ENCODE assay signal across 1 cellular context in the genomic region with DNA sequence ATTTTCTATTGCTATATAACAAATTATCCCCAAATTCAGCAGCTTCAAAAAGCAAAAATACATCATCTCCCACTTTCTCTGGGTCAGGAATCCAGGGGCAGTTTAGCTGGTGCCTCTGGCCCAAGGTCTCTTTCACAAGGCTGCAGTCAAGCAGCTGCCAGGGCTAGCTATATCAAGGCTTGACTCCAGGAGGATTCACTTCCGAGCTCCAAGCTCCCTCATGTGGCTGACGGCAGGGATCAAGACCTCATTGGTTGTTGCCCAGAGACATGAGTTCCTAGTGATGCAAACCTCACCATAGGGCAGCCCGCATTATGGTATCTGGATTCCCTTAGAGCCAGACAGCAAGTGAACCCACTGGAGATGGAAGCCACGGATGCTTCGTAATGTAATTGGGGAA.
TF ChIP-seq lines count a peak whose summit lies in the region.

No MANE protein-coding gene starts in this region.

TF ChIP-seq in HepG2, 621 proteins besides CTCF, POLR2A, EP300 and RAD21 (continues in another document):
- TF ChIP-seq, protein P1, sequence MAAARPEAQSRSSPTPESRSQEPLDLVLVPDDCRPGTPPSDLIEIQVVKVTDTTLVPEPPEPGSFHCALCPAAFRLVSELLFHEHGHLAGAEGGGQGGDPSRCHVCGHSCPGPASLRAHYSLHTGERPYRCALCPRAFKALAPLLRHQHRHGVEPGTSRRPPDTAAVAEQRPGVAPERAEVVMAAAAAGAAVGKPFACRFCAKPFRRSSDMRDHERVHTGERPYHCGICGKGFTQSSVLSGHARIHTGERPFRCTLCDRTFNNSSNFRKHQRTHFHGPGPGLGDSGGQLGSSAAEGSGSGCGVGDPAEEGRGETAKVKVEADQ (CRISPR knock-in tag; IDR thresholded peaks at IDR 0.05; ENCODE audit: borderline replicate concordance): no peak
- no peak for TF ChIP-seq PHF8 (CRISPR knock-in tag; IDR thresholded peaks at IDR 0.05)
- TF ChIP-seq, protein P2, sequence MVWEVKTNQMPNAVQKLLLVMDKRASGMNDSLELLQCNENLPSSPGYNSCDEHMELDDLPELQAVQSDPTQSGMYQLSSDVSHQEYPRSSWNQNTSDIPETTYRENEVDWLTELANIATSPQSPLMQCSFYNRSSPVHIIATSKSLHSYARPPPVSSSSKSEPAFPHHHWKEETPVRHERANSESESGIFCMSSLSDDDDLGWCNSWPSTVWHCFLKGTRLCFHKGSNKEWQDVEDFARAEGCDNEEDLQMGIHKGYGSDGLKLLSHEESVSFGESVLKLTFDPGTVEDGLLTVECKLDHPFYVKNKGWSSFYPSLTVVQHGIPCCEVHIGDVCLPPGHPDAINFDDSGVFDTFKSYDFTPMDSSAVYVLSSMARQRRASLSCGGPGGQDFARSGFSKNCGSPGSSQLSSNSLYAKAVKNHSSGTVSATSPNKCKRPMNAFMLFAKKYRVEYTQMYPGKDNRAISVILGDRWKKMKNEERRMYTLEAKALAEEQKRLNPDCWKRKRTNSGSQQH (CRISPR knock-in tag; IDR thresholded peaks at IDR 0.05; ENCODE audit: low read depth): no peak
- TF ChIP-seq SOX13 (IDR thresholded peaks at IDR 0.05): no peak
- TF ChIP-seq SOX13 (CRISPR knock-in tag; conservative IDR thresholded peaks at IDR 0.05 in 1 of 2, IDR thresholded peaks at IDR 0.05 in 1 of 2): no peak
- TF ChIP-seq, protein P3, sequence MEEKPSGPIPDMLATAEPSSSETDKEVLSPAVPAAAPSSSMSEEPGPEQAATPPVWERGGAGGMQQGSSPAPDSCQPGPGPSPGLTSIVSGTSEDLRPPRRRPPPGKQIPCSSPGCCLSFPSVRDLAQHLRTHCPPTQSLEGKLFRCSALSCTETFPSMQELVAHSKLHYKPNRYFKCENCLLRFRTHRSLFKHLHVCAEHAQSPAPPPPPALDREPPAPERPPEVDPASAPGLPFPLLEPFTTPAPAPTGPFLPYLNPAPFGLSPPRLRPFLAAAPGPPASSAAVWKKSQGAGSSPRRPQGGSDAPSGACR (CRISPR knock-in tag; IDR thresholded peaks at IDR 0.05): no peak
- TF ChIP-seq HES4 (CRISPR knock-in tag; IDR thresholded peaks at IDR 0.05; ENCODE audit: borderline replicate concordance): no peak
- no peak for TF ChIP-seq ZNF337 (CRISPR knock-in tag; IDR thresholded peaks at IDR 0.05; ENCODE audit: borderline replicate concordance, low read depth)
- TF ChIP-seq KAT8 (CRISPR knock-in tag; IDR thresholded peaks at IDR 0.05): no peak
- TF ChIP-seq MIER2 (CRISPR knock-in tag; IDR thresholded peaks at IDR 0.05): no peak
- TF ChIP-seq GATAD1 (CRISPR knock-in tag; IDR thresholded peaks at IDR 0.05): no peak
- no peak for TF ChIP-seq ZNF33B (CRISPR knock-in tag; IDR thresholded peaks at IDR 0.05)
- TF ChIP-seq EHMT2 (IDR thresholded peaks at IDR 0.05; ENCODE audit: borderline replicate concordance, low read depth, low read length): no peak
- TF ChIP-seq ZSCAN25 (CRISPR knock-in tag; IDR thresholded peaks at IDR 0.05): no peak
- TF ChIP-seq ZNF75D (CRISPR knock-in tag; IDR thresholded peaks at IDR 0.05; ENCODE audit: borderline replicate concordance): no peak
- TF ChIP-seq AKNA (CRISPR knock-in tag; IDR thresholded peaks at IDR 0.05; ENCODE audit: borderline replicate concordance): no peak
- no peak for TF ChIP-seq ZMAT3 (CRISPR knock-in tag; conservative IDR thresholded peaks at IDR 0.05)
- TF ChIP-seq ZFP37 (CRISPR knock-in tag; IDR thresholded peaks at IDR 0.05; ENCODE audit: borderline replicate concordance): no peak
- peak; percentile 15 for TF ChIP-seq YY1 (IDR thresholded peaks at IDR 0.05; ENCODE audit: insufficient read depth, insufficient replicate concordance, low read depth, low read length)
- TF ChIP-seq ZNF558 (CRISPR knock-in tag; IDR thresholded peaks at IDR 0.05; ENCODE audit: borderline replicate concordance): no peak
- TF ChIP-seq ZNF143 (CRISPR knock-in tag; IDR thresholded peaks at IDR 0.05): no peak
- no peak for TF ChIP-seq HHEX (CRISPR knock-in tag; IDR thresholded peaks at IDR 0.05)
- peak; percentile 61; the same call in 1 of the 2 replicates for TF ChIP-seq ZNF501 (CRISPR knock-in tag; IDR thresholded peaks at IDR 0.05)
- no peak for TF ChIP-seq ATF7-NPFF (CRISPR knock-in tag; IDR thresholded peaks at IDR 0.05; ENCODE audit: low read depth)
- TF ChIP-seq HDAC1 (CRISPR knock-in tag; IDR thresholded peaks at IDR 0.05): no peak
- 0 out of 2 replicates have a peak, but pooled peaks have one; percentile 31 for TF ChIP-seq ZNF124 (CRISPR knock-in tag; IDR thresholded peaks at IDR 0.05)
- no peak for TF ChIP-seq PLRG1 (conservative IDR thresholded peaks at IDR 0.05)
- no peak for TF ChIP-seq NFATC3 (CRISPR knock-in tag; IDR thresholded peaks at IDR 0.05)
- TF ChIP-seq ATF1 (CRISPR knock-in tag; IDR thresholded peaks at IDR 0.05): no peak
- TF ChIP-seq, protein P4, sequence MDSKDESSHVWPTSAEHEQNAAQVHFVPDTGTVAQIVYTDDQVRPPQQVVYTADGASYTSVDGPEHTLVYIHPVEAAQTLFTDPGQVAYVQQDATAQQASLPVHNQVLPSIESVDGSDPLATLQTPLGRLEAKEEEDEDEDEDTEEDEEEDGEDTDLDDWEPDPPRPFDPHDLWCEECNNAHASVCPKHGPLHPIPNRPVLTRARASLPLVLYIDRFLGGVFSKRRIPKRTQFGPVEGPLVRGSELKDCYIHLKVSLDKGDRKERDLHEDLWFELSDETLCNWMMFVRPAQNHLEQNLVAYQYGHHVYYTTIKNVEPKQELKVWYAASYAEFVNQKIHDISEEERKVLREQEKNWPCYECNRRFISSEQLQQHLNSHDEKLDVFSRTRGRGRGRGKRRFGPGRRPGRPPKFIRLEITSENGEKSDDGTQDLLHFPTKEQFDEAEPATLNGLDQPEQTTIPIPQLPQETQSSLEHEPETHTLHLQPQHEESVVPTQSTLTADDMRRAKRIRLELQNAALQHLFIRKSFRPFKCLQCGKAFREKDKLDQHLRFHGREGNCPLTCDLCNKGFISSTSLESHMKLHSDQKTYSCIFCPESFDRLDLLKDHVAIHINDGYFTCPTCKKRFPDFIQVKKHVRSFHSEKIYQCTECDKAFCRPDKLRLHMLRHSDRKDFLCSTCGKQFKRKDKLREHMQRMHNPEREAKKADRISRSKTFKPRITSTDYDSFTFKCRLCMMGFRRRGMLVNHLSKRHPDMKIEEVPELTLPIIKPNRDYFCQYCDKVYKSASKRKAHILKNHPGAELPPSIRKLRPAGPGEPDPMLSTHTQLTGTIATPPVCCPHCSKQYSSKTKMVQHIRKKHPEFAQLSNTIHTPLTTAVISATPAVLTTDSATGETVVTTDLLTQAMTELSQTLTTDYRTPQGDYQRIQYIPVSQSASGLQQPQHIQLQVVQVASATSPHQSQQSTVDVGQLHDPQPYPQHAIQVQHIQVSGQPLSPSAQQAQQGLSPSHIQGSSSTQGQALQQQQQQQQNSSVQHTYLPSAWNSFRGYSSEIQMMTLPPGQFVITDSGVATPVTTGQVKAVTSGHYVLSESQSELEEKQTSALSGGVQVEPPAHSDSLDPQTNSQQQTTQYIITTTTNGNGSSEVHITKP (CRISPR knock-in tag; IDR thresholded peaks at IDR 0.05; ENCODE audit: low read depth): no peak
- TF ChIP-seq, protein P5, sequence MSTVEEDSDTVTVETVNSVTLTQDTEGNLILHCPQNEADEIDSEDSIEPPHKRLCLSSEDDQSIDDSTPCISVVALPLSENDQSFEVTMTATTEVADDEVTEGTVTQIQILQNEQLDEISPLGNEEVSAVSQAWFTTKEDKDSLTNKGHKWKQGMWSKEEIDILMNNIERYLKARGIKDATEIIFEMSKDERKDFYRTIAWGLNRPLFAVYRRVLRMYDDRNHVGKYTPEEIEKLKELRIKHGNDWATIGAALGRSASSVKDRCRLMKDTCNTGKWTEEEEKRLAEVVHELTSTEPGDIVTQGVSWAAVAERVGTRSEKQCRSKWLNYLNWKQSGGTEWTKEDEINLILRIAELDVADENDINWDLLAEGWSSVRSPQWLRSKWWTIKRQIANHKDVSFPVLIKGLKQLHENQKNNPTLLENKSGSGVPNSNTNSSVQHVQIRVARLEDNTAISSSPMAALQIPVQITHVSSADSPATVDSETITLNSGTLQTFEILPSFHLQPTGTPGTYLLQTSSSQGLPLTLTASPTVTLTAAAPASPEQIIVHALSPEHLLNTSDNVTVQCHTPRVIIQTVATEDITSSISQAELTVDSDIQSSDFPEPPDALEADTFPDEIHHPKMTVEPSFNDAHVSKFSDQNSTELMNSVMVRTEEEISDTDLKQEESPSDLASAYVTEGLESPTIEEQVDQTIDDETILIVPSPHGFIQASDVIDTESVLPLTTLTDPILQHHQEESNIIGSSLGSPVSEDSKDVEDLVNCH (CRISPR knock-in tag; IDR thresholded peaks at IDR 0.05): no peak
- TF ChIP-seq TMF1 (CRISPR knock-in tag; IDR thresholded peaks at IDR 0.05; ENCODE audit: low read depth): no peak
- TF ChIP-seq TBL1XR1 (IDR thresholded peaks at IDR 0.05; ENCODE audit: borderline replicate concordance, low read length, partially characterized antibody): no peak
- TF ChIP-seq, protein P6, sequence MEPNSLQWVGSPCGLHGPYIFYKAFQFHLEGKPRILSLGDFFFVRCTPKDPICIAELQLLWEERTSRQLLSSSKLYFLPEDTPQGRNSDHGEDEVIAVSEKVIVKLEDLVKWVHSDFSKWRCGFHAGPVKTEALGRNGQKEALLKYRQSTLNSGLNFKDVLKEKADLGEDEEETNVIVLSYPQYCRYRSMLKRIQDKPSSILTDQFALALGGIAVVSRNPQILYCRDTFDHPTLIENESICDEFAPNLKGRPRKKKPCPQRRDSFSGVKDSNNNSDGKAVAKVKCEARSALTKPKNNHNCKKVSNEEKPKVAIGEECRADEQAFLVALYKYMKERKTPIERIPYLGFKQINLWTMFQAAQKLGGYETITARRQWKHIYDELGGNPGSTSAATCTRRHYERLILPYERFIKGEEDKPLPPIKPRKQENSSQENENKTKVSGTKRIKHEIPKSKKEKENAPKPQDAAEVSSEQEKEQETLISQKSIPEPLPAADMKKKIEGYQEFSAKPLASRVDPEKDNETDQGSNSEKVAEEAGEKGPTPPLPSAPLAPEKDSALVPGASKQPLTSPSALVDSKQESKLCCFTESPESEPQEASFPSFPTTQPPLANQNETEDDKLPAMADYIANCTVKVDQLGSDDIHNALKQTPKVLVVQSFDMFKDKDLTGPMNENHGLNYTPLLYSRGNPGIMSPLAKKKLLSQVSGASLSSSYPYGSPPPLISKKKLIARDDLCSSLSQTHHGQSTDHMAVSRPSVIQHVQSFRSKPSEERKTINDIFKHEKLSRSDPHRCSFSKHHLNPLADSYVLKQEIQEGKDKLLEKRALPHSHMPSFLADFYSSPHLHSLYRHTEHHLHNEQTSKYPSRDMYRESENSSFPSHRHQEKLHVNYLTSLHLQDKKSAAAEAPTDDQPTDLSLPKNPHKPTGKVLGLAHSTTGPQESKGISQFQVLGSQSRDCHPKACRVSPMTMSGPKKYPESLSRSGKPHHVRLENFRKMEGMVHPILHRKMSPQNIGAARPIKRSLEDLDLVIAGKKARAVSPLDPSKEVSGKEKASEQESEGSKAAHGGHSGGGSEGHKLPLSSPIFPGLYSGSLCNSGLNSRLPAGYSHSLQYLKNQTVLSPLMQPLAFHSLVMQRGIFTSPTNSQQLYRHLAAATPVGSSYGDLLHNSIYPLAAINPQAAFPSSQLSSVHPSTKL (CRISPR knock-in tag; IDR thresholded peaks at IDR 0.05): peak; percentile 34; the same call in 1 of the 2 replicates
- no peak for TF ChIP-seq RORA (CRISPR knock-in tag; IDR thresholded peaks at IDR 0.05)
- TF ChIP-seq STAG1 (CRISPR knock-in tag; IDR thresholded peaks at IDR 0.05): peak; percentile 86
- TF ChIP-seq MTF2 (CRISPR knock-in tag; IDR thresholded peaks at IDR 0.05; ENCODE audit: borderline replicate concordance): no peak
- peak; percentile 6; the same call in 1 of the 2 replicates for TF ChIP-seq CEBPB (IDR thresholded peaks at IDR 0.05; ENCODE audit: borderline replicate concordance, low read depth, low read length)
- no peak for TF ChIP-seq MXD1 (CRISPR knock-in tag; IDR thresholded peaks at IDR 0.05)
- TF ChIP-seq GTF2F1 (IDR thresholded peaks at IDR 0.05; ENCODE audit: low read length): no peak
- no peak for TF ChIP-seq ZNF580 (CRISPR knock-in tag; IDR thresholded peaks at IDR 0.05; ENCODE audit: borderline replicate concordance, low read depth)
- no peak for TF ChIP-seq HNRNPLL (IDR thresholded peaks at IDR 0.05; ENCODE audit: low read depth, low read length, poor library complexity, severe bottlenecking)
- no peak for TF ChIP-seq NFE2L2 (IDR thresholded peaks at IDR 0.05; ENCODE audit: low read length)
- TF ChIP-seq NFYB (CRISPR knock-in tag; IDR thresholded peaks at IDR 0.05): peak; percentile 54; the same call in 1 of the 2 replicates
